In the genomic region with DNA sequence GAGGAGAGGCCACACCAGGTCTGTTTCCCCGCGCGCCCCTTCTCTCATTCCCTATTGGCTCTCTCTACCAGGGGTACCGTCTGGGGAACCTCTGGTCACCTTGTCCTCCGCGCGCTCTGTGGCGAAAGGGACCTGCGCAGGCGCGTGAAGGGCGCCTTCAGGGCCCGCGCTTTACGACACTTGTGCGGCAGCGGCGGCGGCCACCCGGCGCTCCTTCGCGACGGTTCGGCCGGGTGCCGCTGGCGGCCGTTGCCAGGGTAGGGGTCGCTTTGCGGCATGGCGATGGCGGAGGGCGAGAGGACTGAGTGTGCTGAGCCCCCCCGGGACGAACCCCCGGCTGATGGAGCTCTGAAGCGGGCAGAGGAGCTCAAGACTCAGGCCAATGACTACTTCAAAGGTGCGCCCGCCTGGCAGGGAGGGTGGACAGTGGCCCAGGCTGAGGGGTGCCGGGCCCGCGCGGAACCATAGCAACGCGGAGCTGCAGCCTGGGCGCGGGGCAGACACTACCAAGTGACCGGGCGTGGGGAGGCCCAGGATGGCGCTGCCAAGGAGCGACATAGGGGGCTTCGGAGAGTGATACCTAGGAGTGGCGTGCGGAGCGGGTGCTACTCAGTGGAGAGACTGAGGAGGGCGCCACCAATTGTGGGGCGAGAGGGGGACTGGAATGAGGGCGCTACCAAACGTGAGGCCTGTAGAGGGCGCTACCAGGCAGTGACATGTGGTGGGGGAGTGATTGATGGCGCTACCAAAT, we compare ENCODE assay signal across 8 cellular contexts. TPM values are rescaled to one million over a fixed set of nuclear protein-coding genes. Genes with fewer than 3 reads are reported as not detected.
A peak's percentile ranks its signal among the peaks of the same experiment; 100 is the strongest.
DNase-seq lines count a peak whose midpoint lies in the region; ATAC-seq and TF ChIP-seq lines count a peak whose summit lies in the region.

PPP5C (plus strand) TSS at position 267 of the 751 bp plus-strand sequence; CDS start at position 277, 10 bp downstream.

- no peaks in the 10 kb centered on the region for H4K20me1 ChIP-seq in PC-3 (ENCODE audit: low read length)

- ATAC-seq in GM21447 (IDR thresholded peaks at IDR 0.05; ENCODE audit: unreplicated experiment) (peak; percentile 46), PC-3 (peak; percentile 84)

- peak; percentile 41 for TF ChIP-seq EP300 in Ishikawa (IDR thresholded peaks at IDR 0.05; ENCODE audit: borderline replicate concordance)

- H3K9me3 ChIP-seq in PC-3 (ENCODE audit: low read length), result no peaks in the 10 kb centered on the region

- DNase-seq in D341Med (ENCODE audit: low spot score) (peak; percentile 99), PC-3 (peak; percentile 87), activated T-cell treated with anti-CD3 and anti-CD28 coated beads for 48 hours (ENCODE audit: low read depth) (peak; percentile 91), epithelial cell of proximal tubule (ENCODE audit: low read depth) (peak; percentile 16), mucosa of gallbladder (ENCODE audit: low spot score) (peak; percentile 89)
- DNase-seq in stimulated activated CD8-positive, alpha-beta memory T cell treated with anti-CD3 and anti-CD28 coated beads, Interleukin-4, amount 100 ng/mL, for 4 hours (ENCODE audit: low read depth in 2 of 2, low spot score in 1 of 2), result peak; percentile 52 to 75

- no peaks in the 10 kb centered on the region for H3K9me2 ChIP-seq in PC-3 (replicated peaks; ENCODE audit: low read length)

- TF ChIP-seq CTCF in PC-3 (conservative IDR thresholded peaks at IDR 0.05; ENCODE audit: low read depth, low read length), result peak; percentile 94
- TF ChIP-seq CTCF in epithelial cell of proximal tubule (conservative IDR thresholded peaks at IDR 0.05; ENCODE audit: low read depth, low read length), result peak; percentile 97

- peak within 1 kb of the TSS; percentile 49 for H3K27ac ChIP-seq in PC-3 (ENCODE audit: low read length)

- H3K27me3 ChIP-seq in PC-3 (ENCODE audit: low read length), result no peaks in the 10 kb centered on the region

- H3F3A ChIP-seq in PC-3 (ENCODE audit: low read length, unreplicated experiment), result no peaks in the 10 kb centered on the region

- TF ChIP-seq RAD21 in Ishikawa (IDR thresholded peaks at IDR 0.05; ENCODE audit: low read depth), result peak; percentile 73

- H3K79me2 ChIP-seq in PC-3 (ENCODE audit: low read length), result peaks cover 49% of the 10 kb centered on the region

- H3K4me2 ChIP-seq in PC-3 (ENCODE audit: low read length), result peak within 1 kb of the TSS; percentile 92

- peaks cover 12% of the 10 kb centered on the region; the same call in 1 of the 2 replicates for H3K4me1 ChIP-seq in PC-3 (ENCODE audit: insufficient read depth, low read length)

- POLR2A ChIA-PET in PC-3 (lab: Charles Lee; ENCODE audit: unreplicated experiment), result interaction anchor here (0.6 kb wide), 1 partner anchor 125 kb away, joined by 9 read pairs; no protein-coding TSS in a partner anchor

- BruUV-seq in PC-3 (replicated peaks; lab: Mats Ljungman, UMichigan), result TSS peak; percentile 56

- peak within 1 kb of the TSS; percentile 98 for H3K9ac ChIP-seq in PC-3 (ENCODE audit: low read length)

- peaks cover 2% of the 10 kb centered on the region; the same call in 1 of the 2 replicates for H3K36me3 ChIP-seq in PC-3 (ENCODE audit: low read depth, low read length)

- intact Hi-C loops in PC-3 (cut with micrococcal nuclease), result loop anchor here (1.0 kb wide), 1 partner anchor 18 kb away; no protein-coding TSS in a partner anchor

- peak within 1 kb of the TSS; percentile 99 for H2AFZ ChIP-seq in PC-3 (ENCODE audit: low read length)

- CTCF ChIA-PET in PC-3 (lab: Charles Lee), result interaction anchor here (0.7 kb wide), 1 partner anchor 23 kb away, joined by 3 read pairs; no protein-coding TSS in a partner anchor

- H3K4me3 ChIP-seq in PC-3 (ENCODE audit: low read length), result peak within 1 kb of the TSS; percentile 97
- peak within 1 kb of the TSS; percentile 100 for H3K4me3 ChIP-seq in epithelial cell of proximal tubule (ENCODE audit: low read depth, low read length)

TF ChIP-seq in Ishikawa, 13 proteins besides CTCF, POLR2A, EP300 and RAD21:
- TF ChIP-seq TEAD4 (IDR thresholded peaks at IDR 0.05) (peak; percentile 48), TAF1 (IDR thresholded peaks at IDR 0.05; ENCODE audit: low read depth) (peak; percentile 93), TCF12 (IDR thresholded peaks at IDR 0.05; ENCODE audit: low read depth) (peak; percentile 49; the same call in 1 of the 2 replicates), EGR1 (IDR thresholded peaks at IDR 0.05) (peak; percentile 45; the same call in 1 of the 2 replicates), FOXM1 (IDR thresholded peaks at IDR 0.05; ENCODE audit: borderline replicate concordance, low read depth) (0 out of 2 replicates have a peak, but pooled peaks have one; percentile 27), CEBPB (IDR thresholded peaks at IDR 0.05) (no peak), NFIC (IDR thresholded peaks at IDR 0.05) (peak; percentile 45; the same call in 1 of the 2 replicates), CREB1 (IDR thresholded peaks at IDR 0.05; ENCODE audit: low read depth) (0 out of 2 replicates have a peak, but pooled peaks have one; percentile 27), ZBTB7A (IDR thresholded peaks at IDR 0.05; ENCODE audit: low read depth) (peak; percentile 90), YY1 (IDR thresholded peaks at IDR 0.05; ENCODE audit: low read depth) (peak; percentile 92)
- TF ChIP-seq, protein P1, sequence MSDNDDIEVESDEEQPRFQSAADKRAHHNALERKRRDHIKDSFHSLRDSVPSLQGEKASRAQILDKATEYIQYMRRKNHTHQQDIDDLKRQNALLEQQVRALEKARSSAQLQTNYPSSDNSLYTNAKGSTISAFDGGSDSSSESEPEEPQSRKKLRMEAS (IDR thresholded peaks at IDR 0.05), result peak; percentile 44
- TF ChIP-seq, protein P2, sequence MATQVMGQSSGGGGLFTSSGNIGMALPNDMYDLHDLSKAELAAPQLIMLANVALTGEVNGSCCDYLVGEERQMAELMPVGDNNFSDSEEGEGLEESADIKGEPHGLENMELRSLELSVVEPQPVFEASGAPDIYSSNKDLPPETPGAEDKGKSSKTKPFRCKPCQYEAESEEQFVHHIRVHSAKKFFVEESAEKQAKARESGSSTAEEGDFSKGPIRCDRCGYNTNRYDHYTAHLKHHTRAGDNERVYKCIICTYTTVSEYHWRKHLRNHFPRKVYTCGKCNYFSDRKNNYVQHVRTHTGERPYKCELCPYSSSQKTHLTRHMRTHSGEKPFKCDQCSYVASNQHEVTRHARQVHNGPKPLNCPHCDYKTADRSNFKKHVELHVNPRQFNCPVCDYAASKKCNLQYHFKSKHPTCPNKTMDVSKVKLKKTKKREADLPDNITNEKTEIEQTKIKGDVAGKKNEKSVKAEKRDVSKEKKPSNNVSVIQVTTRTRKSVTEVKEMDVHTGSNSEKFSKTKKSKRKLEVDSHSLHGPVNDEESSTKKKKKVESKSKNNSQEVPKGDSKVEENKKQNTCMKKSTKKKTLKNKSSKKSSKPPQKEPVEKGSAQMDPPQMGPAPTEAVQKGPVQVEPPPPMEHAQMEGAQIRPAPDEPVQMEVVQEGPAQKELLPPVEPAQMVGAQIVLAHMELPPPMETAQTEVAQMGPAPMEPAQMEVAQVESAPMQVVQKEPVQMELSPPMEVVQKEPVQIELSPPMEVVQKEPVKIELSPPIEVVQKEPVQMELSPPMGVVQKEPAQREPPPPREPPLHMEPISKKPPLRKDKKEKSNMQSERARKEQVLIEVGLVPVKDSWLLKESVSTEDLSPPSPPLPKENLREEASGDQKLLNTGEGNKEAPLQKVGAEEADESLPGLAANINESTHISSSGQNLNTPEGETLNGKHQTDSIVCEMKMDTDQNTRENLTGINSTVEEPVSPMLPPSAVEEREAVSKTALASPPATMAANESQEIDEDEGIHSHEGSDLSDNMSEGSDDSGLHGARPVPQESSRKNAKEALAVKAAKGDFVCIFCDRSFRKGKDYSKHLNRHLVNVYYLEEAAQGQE (IDR thresholded peaks at IDR 0.05; ENCODE audit: low read depth), result no peak
- TF ChIP-seq, protein P3, sequence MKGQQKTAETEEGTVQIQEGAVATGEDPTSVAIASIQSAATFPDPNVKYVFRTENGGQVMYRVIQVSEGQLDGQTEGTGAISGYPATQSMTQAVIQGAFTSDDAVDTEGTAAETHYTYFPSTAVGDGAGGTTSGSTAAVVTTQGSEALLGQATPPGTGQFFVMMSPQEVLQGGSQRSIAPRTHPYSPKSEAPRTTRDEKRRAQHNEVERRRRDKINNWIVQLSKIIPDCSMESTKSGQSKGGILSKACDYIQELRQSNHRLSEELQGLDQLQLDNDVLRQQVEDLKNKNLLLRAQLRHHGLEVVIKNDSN (IDR thresholded peaks at IDR 0.05), result no peak

RNA-seq across cellular contexts. Expression of gene PPP5C, which starts in this region (rescaled TPM):
- 79.9 and 93.4 TPM in 2 replicates for total RNA-seq in PC-3 (2014; rRNA removed)
- 76.2 and 114 TPM in 2 replicates for total RNA-seq in epithelial cell of proximal tubule
- 66.2 TPM for total RNA-seq in mucosa of gallbladder

Comparison
In these comparisons a context has a peak if more than half of its experiments do, and no peak if none do; other contexts are left out.
1. Peak in every context shown above with its lines: DNase-seq, ATAC-seq, H3K4me3 ChIP-seq and H3K27ac ChIP-seq.
2. DNase-seq: peak in every context shown above with its lines; median percentile 99 in D341Med; 91 in activated T-cell treated with anti-CD3 and anti-CD28 coated beads for 48 hours; 89 in mucosa of gallbladder; 87 in PC-3; 64 in stimulated activated CD8-positive, alpha-beta memory T cell treated with anti-CD3 and anti-CD28 coated beads, Interleukin-4, amount 100 ng/mL, for 4 hours; 16 in epithelial cell of proximal tubule.